1 cellular context compared by ENCODE assay signal in the genomic region with DNA sequence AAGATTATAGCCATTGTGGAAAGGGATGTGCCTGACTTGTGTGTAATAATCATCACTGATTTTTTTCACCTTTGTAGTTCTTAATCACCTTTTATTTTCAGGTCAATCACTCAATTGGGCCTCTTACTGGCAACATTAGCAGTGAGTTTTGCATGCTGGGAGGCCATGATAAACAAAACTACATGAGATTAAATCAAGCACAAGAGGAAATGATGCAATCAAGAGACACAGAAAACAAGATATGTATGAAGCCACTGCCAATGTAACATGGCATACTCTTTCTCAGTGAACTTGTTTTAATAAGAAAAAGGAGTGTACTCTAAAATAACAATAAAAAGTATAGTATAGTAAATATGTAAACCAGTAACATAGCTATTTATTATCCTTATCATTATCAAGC.
A peak's percentile ranks its signal among the peaks of the same experiment; 100 is the strongest.
TF ChIP-seq lines count a peak whose summit lies in the region.

No MANE protein-coding gene starts in this region.

TF ChIP-seq in H1, 55 proteins besides CTCF, POLR2A, EP300 and RAD21:
- peak; percentile 57; the same call in 1 of the 2 replicates for TF ChIP-seq CEBPB (IDR thresholded peaks at IDR 0.05; ENCODE audit: low read depth, low read length)
- TF ChIP-seq, protein P1, sequence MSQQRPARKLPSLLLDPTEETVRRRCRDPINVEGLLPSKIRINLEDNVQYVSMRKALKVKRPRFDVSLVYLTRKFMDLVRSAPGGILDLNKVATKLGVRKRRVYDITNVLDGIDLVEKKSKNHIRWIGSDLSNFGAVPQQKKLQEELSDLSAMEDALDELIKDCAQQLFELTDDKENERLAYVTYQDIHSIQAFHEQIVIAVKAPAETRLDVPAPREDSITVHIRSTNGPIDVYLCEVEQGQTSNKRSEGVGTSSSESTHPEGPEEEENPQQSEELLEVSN (IDR thresholded peaks at IDR 0.05) = no peak
